Comparison of ENCODE assay signal across 18 cellular contexts in the genomic region with DNA sequence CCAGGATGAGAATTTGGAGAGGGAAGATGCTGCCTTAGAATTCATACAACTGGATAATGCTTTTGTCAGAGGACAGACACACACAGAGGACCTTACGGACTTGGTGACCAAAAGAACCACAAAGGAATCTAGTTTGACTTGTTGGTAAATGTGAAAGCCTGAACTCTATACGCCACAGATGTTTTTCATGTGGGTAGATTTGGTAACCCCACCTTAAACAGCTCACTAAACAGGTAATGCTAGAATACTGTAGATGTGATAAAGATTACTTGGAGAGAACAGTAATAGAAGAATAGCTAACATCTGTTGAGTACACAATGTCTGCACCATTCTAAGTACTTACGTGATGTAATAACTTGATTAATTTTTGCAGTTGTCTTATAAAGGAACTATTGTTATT. TPM values are rescaled to one million over a fixed set of nuclear protein-coding genes. Genes with fewer than 3 reads are reported as not detected.
DNase-seq lines count a peak whose midpoint lies in the region; ATAC-seq, FAIRE-seq and TF ChIP-seq lines count a peak whose summit lies in the region.
"Had no signal": no experiment of that assay in that cellular context is flagged by ENCODE, and none has a peak within 500 bp of the region (broad histone marks: within the 10 kb centered on the region; RNA-seq: fewer than 3 reads in every experiment).

No MANE protein-coding gene starts in this region.

- no peak overlapping the region for H2AFZ ChIP-seq in PC-9

- CTCF ChIA-PET in Caco-2 (lab: Charles Lee) = no interaction called here
- CTCF ChIA-PET in PC-9 (lab: Charles Lee) = no interaction called here

- H3K4me1 ChIP-seq in Caco-2 (peaks cover 59% of the 10 kb centered on the region), PC-9 (replicated peaks; ENCODE audit: insufficient read depth) (peaks cover 72% of the 10 kb centered on the region), gastrocnemius medialis (peaks cover 63 to 65% of the 10 kb centered on the region in 2 donors)

- no peaks in the 10 kb centered on the region for H3K9me3 Mint-ChIP-seq in Caco-2 (ENCODE audit: unreplicated experiment)
- H3K9me3 Mint-ChIP-seq: neural crest cell; stimulated activated naive CD8-positive, alpha-beta T cell treated with anti-CD3 and anti-CD28 coated beads, Interleukin-15, Interleukin-2, amounts not matched to agents 100 ng/mL and 50 ng/mL, for 24 hours; WTC11 had no signal

- DNase-seq in Caco-2 (peak in 1 of 2 experiments; percentile 14), PC-9 (peak; percentile 18 to 96), gastrocnemius medialis (no peak), GM12891 (ENCODE audit: insufficient read length, low spot score) (no peak)
- DNase-seq: activated gamma-delta T cell treated with Interleukin-2 at 50 U/mL for 16 hours, colonic mucosa, glutamatergic neuron, NCI-H1694 treated with DMSO at 0.1 percent for 48 hours, NCI-H345 had no signal

- peaks cover 41% of the 10 kb centered on the region for H3F3A ChIP-seq in PC-9 (ENCODE audit: insufficient read depth, low read depth)

- BruUV-seq in Caco-2 (replicated peaks; lab: Mats Ljungman, UMichigan) (no TSS peak), PC-9 (replicated peaks; lab: Mats Ljungman, UMichigan) (no TSS peak)

- H3K36me3 Mint-ChIP-seq in Caco-2 (ENCODE audit: insufficient read depth, unreplicated experiment) = peaks cover 28% of the 10 kb centered on the region
- H3K36me3 Mint-ChIP-seq: WTC11 had no signal

- H3K27ac ChIP-seq in PC-9 = peak overlapping the region; percentile 52; the same call in 1 of the 2 replicates
- peak overlapping the region in 3 of 4 donors; percentile 16 to 94 (median 70) for H3K27ac ChIP-seq in gastrocnemius medialis
- H3K27ac ChIP-seq: esophagus muscularis mucosa had no signal

- TF ChIP-seq POLR2A in gastrocnemius medialis (IDR thresholded peaks at IDR 0.05) (no peak), GM12891 (IDR thresholded peaks at IDR 0.05; ENCODE audit: low read depth, low read length) (no peak)

- in situ Hi-C loops in gastrocnemius medialis (cut with MboI; ENCODE audit: low sequenced_read_pairs in 4 of 4) = no loop called here

- intact Hi-C loops in Caco-2 (cut with micrococcal nuclease; ENCODE audit: unreplicated experiment) = no loop called here
- intact Hi-C loops in PC-9 (cut with micrococcal nuclease; ENCODE audit: unreplicated experiment) = loop anchor here (1.0 to 2.0 kb wide), 2 partner anchors 10 to 25 kb away; no protein-coding TSS in a partner anchor
- intact Hi-C loops in gastrocnemius medialis (cut with DNase I; ENCODE audit: low total_unique reads) = no loop called here

- H3K9me2 ChIP-seq in PC-9 (ENCODE audit: insufficient read depth) = no peaks in the 10 kb centered on the region

- no peak overlapping the region for H3K4me3 Mint-ChIP-seq in Caco-2 (ENCODE audit: unreplicated experiment)
- H3K4me3 Mint-ChIP-seq: neural crest cell; stimulated activated naive CD8-positive, alpha-beta T cell treated with anti-CD3 and anti-CD28 coated beads, Interleukin-15, Interleukin-2, amounts not matched to agents 100 ng/mL and 50 ng/mL, for 24 hours; WTC11 had no signal

- H3K9me3 ChIP-seq in Caco-2 = no peaks in the 10 kb centered on the region
- no peaks in the 10 kb centered on the region for H3K9me3 ChIP-seq in PC-9 (ENCODE audit: insufficient read depth, low read depth)
- H3K9me3 ChIP-seq in gastrocnemius medialis = no peaks in the 10 kb centered on the region
- H3K9me3 ChIP-seq: colonic mucosa, esophagus muscularis mucosa had no signal

- no peaks in the 10 kb centered on the region for H4K20me1 ChIP-seq in PC-9 (ENCODE audit: insufficient read depth)

- no peak for FAIRE-seq in GM12891 (lab: Jason Lieb, UNC)
- FAIRE-seq: astrocyte had no signal

- ATAC-seq in esophagus mucosa (peak; percentile 66), gastrocnemius medialis (no peak), GM18861 (IDR thresholded peaks at IDR 0.05; ENCODE audit: unreplicated experiment) (no peak), SK-N-SH treated with all-trans-retinoic acid at 6 μM for 48 hours (no peak)
- ATAC-seq: WTC11 had no signal

- H3K4me3 ChIP-seq in Caco-2 (ENCODE audit: low read depth, low read length) = no peak overlapping the region
- H3K4me3 ChIP-seq in PC-9 = no peak overlapping the region
- H3K4me3 ChIP-seq in gastrocnemius medialis = no peak overlapping the region
- H3K4me3 ChIP-seq: colonic mucosa, esophagus muscularis mucosa, lung had no signal

- H3K27me3 ChIP-seq in Caco-2 (replicated peaks; ENCODE audit: control insufficient read depth, insufficient read depth, low read length) (no peaks in the 10 kb centered on the region), PC-9 (ENCODE audit: insufficient read depth, low read depth) (no peaks in the 10 kb centered on the region), gastrocnemius medialis (no peaks in the 10 kb centered on the region)
- H3K27me3 ChIP-seq: colonic mucosa, esophagus muscularis mucosa had no signal

- H3K27ac Mint-ChIP-seq in Caco-2 (ENCODE audit: unreplicated experiment) = peak overlapping the region; percentile 55

- peaks cover 62% of the 10 kb centered on the region for H3K4me1 Mint-ChIP-seq in Caco-2 (ENCODE audit: low read depth, unreplicated experiment)

- H3K36me3 ChIP-seq in Caco-2 (ENCODE audit: control insufficient read depth, insufficient read depth, low read length) (peaks cover 9% of the 10 kb centered on the region), PC-9 (ENCODE audit: low read depth) (no peaks in the 10 kb centered on the region), gastrocnemius medialis (no peaks in the 10 kb centered on the region)
- H3K36me3 ChIP-seq: colonic mucosa, esophagus muscularis mucosa had no signal

- TF ChIP-seq CTCF in Caco-2 (IDR thresholded peaks at IDR 0.05; ENCODE audit: insufficient read depth in 1 of 2, low read depth in 1 of 2, low read length in 1 of 2, severe bottlenecking in 1 of 2, unreplicated experiment in 1 of 2) = no peak
- TF ChIP-seq CTCF in PC-9 (conservative IDR thresholded peaks at IDR 0.05) = no peak
- no peak for TF ChIP-seq CTCF in gastrocnemius medialis (IDR thresholded peaks at IDR 0.05 in 4 of 5, conservative IDR thresholded peaks at IDR 0.05 in 1 of 5)

- POLR2A ChIA-PET in Caco-2 (lab: Charles Lee) = no interaction called here
- POLR2A ChIA-PET in PC-9 (lab: Charles Lee; ENCODE audit: unreplicated experiment) = interaction anchor here (0.6 kb wide), 1 partner anchor 29 kb away, joined by 7 read pairs; no protein-coding TSS in a partner anchor

- H3K4me2 ChIP-seq in PC-9 = peak overlapping the region; percentile 54

- H3K27me3 Mint-ChIP-seq in Caco-2 (ENCODE audit: insufficient read depth, unreplicated experiment) = no peaks in the 10 kb centered on the region
- H3K27me3 Mint-ChIP-seq: stimulated activated naive CD8-positive, alpha-beta T cell treated with anti-CD3 and anti-CD28 coated beads, Interleukin-15, Interleukin-2, amounts not matched to agents 100 ng/mL and 50 ng/mL, for 24 hours had no signal

- H3K79me2 ChIP-seq in PC-9 (ENCODE audit: low read depth) = peaks cover 29% of the 10 kb centered on the region

TF ChIP-seq in SK-N-SH treated with all-trans-retinoic acid at 6 μM for 48 hours, 23 proteins besides CTCF, POLR2A, EP300 and RAD21 (continues in another document):
- TF ChIP-seq PATZ1 (CRISPR knock-in tag; IDR thresholded peaks at IDR 0.05; ENCODE audit: borderline replicate concordance) (no peak), GLIS3 (CRISPR knock-in tag; IDR thresholded peaks at IDR 0.05) (no peak), OSR1 (CRISPR knock-in tag; IDR thresholded peaks at IDR 0.05) (no peak)

TF ChIP-seq in GM12891, 5 proteins besides CTCF, POLR2A, EP300 and RAD21:
- TF ChIP-seq POU2F2 (IDR thresholded peaks at IDR 0.05; ENCODE audit: low read depth, low read length) = no peak
- TF ChIP-seq TAF1 (IDR thresholded peaks at IDR 0.05; ENCODE audit: low read depth, low read length) = no peak
- no peak for TF ChIP-seq POLR2AphosphoS5 (IDR thresholded peaks at IDR 0.05; ENCODE audit: low read depth, low read length)
- TF ChIP-seq SPI1 (IDR thresholded peaks at IDR 0.05; ENCODE audit: low read depth, low read length) = no peak
- no peak for TF ChIP-seq PAX5 (IDR thresholded peaks at IDR 0.05; ENCODE audit: insufficient read depth, low read length, severe bottlenecking)

RNA-seq across cellular contexts. Expression of gene ANXA4, which starts 24.1 kb away (rescaled TPM):
- total RNA-seq in Caco-2 (2022) (90.8 and 92.0 TPM in 2 replicates), PC-9 (2021) (82.9 and 109 TPM in 2 replicates), esophagus mucosa (71.8 TPM), gastrocnemius medialis (10 to 100 TPM; 10.7 to 17.0 (median 15.8) TPM)
- 51.1 TPM for polyA plus RNA-seq in GM12891 (2012; ENCODE audit: low read depth, missing spikeins)

Comparison
In these comparisons a context has a peak if more than half of its experiments do, and no peak if none do; other contexts are left out.
1. DNase-seq: peak in PC-9 (2 of 2); none in gastrocnemius medialis (0 of 2) and GM12891 (single experiment).